ENCODE assay signal across 10 cellular contexts in the genomic region with DNA sequence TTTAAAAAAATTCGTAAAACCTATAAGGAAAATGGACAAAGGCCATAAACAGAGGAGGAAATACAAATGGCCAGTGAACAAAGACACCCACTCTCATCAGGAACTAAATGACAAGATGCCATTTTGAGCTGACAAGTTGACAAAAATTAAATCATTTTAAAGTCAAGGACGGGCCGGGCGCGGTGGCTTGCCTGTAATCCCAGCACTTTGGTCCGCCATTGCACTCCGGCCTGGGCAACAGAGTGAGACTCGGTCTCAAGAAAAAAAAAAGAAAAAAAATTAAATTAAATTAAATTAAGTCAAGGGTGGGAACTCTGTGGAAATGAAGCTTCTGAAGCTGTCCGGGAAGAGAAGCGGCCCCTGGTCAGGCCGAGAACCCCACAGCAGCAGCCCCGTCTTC. TPM values are rescaled to one million over a fixed set of nuclear protein-coding genes. Genes with fewer than 3 reads are reported as not detected.
A peak's percentile ranks its signal among the peaks of the same experiment; 100 is the strongest.
DNase-seq lines count a peak whose midpoint lies in the region; TF ChIP-seq lines count a peak whose summit lies in the region.
"Had no signal": no experiment of that assay in that cellular context is flagged by ENCODE, and none has a peak within 500 bp of the region (broad histone marks: within the 10 kb centered on the region; RNA-seq: fewer than 3 reads in every experiment).

No MANE protein-coding gene starts in this region.

- peak; percentile 15 for DNase-seq in DMS114 treated with DMSO at 0.1 percent for 48 hours (lab: John Stamatoyannopoulos, UW; ENCODE audit: unreplicated experiment)
- DNase-seq in NB4 (ENCODE audit: low read depth) = no peak
- no peak for DNase-seq in dorsolateral prefrontal cortex
- DNase-seq in posterior vena cava (ENCODE audit: low spot score) = peak; percentile 49
- no peak for DNase-seq in SW 1271 (lab: John Stamatoyannopoulos, UW)
- no peak for DNase-seq in HPDE6-E6E7 (ENCODE audit: extremely low spot score)
- no peak for DNase-seq in NCI-H2171 (lab: John Stamatoyannopoulos, UW)
- DNase-seq: body of pancreas, DMS79, NCI-H1436 treated with DMSO at 0.1 percent for 48 hours had no signal

- TF ChIP-seq CTCF in NB4 (IDR thresholded peaks at IDR 0.05; ENCODE audit: low read depth, low read length) = no peak
- TF ChIP-seq CTCF in dorsolateral prefrontal cortex (IDR thresholded peaks at IDR 0.05 in 54 of 56, conservative IDR thresholded peaks at IDR 0.05 in 2 of 56; ENCODE audit: low read depth in 1 of 56, partially characterized antibody in 56 of 56) = no peak

- peak overlapping the region; percentile 59 for H3K4me3 ChIP-seq in NB4 (ENCODE audit: low read depth, low read length)
- peak overlapping the region in 53 of 59 donors; percentile 43 to 100 (median 96) for H3K4me3 ChIP-seq in dorsolateral prefrontal cortex

- intact Hi-C loops in dorsolateral prefrontal cortex (cut with DNase I) = loop anchor here (2.0 to 5.0 kb wide), 2 partner anchors 52 to 56 kb away; partner anchors contain the start of gene LMBR1 (in 1 of the 2)
- intact Hi-C loops in posterior vena cava (cut with DNase I) = no loop called here

- peak overlapping the region in 6 of 59 donors; percentile 3 to 64 (median 25) for H3K27ac ChIP-seq in dorsolateral prefrontal cortex

- H3K27me3 ChIP-seq in dorsolateral prefrontal cortex = peaks cover 0 to 11% (median 0%) of the 10 kb centered on the region in 45 donors
- H3K27me3 ChIP-seq: body of pancreas had no signal

- no peak for TF ChIP-seq POLR2A in NB4 (IDR thresholded peaks at IDR 0.05; ENCODE audit: extremely low read depth, insufficient read length)

RNA-seq across cellular contexts. Expression of gene NOM1, which starts 1.2 kb away (rescaled TPM):
- total RNA-seq in dorsolateral prefrontal cortex (10 to 100 TPM; 14.2 to 36.0 (median 24.9) TPM), posterior vena cava (10 to 100 TPM; 16.9 to 18.7 TPM)

RNA-seq across cellular contexts. Expression of gene LMBR1, which starts 55.4 kb away (rescaled TPM):
- total RNA-seq in dorsolateral prefrontal cortex = 100 to 1,000 TPM in 82 of 120 experiments, 10 to 100 TPM in 38; 71.3 to 148 (median 106) TPM
- total RNA-seq in posterior vena cava = 10 to 100 TPM; 55.5 to 65.1 TPM

Comparison
In these comparisons a context has a peak if more than half of its experiments do, and no peak if none do; other contexts are left out.
1. DNase-seq: peak in DMS114 treated with DMSO at 0.1 percent for 48 hours (single experiment) and posterior vena cava (single experiment); none in NB4 (single experiment), dorsolateral prefrontal cortex (0 of 10), SW 1271 (0 of 2), HPDE6-E6E7 (single experiment) and NCI-H2171 (single experiment).
2. intact Hi-C loops: an anchor here in dorsolateral prefrontal cortex (2.0 to 5.0 kb wide); none called in posterior vena cava.